In genomic region chr20:31602430-31602778, GRCh38 we compare ENCODE assay signal across 1 cellular context.
TF ChIP-seq lines count a peak whose summit lies in the region.

No MANE protein-coding gene starts in this region.

TF ChIP-seq in HCT116, 20 proteins besides CTCF, POLR2A, EP300 and RAD21 (continued from another document):
- TF ChIP-seq REST (IDR thresholded peaks at IDR 0.05; ENCODE audit: low read depth) (no peak), TCF7L2 (IDR thresholded peaks at IDR 0.05; ENCODE audit: borderline replicate concordance, extremely low read depth, insufficient read depth, insufficient read length) (no peak), POLR2AphosphoS5 (IDR thresholded peaks at IDR 0.05; ENCODE audit: low read depth, low read length) (no peak), SRF (IDR thresholded peaks at IDR 0.05; ENCODE audit: low read depth) (no peak), EZH2phosphoT487 (IDR thresholded peaks at IDR 0.05; ENCODE audit: borderline replicate concordance) (no peak), ZBTB33 (IDR thresholded peaks at IDR 0.05; ENCODE audit: extremely low read depth, insufficient replicate concordance, low read length) (no peak), YY1 (IDR thresholded peaks at IDR 0.05; ENCODE audit: extremely low read depth, insufficient replicate concordance, low read depth, low read length) (no peak)
